ENCODE assay signal across 17 cellular contexts in the genomic region with DNA sequence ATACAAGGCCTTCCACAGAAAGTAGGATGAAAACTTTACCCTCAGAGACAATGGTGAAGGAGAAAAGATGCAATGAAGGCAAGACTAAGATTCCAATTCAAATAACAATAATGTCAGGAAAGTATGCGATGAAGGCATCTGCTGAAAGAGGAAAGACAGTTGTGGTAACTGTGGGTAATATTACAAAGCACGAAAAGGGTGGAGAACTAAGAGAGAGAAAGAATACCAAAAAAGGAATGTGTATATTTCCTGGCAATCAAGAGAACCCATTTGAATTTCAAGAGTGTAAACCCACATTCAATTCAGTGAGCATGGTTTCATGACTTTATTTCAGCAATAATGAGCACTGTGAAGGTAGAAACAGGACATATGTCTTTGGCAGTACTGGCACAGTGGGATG.
A peak's percentile ranks its signal among the peaks of the same experiment; 100 is the strongest.
DNase-seq lines count a peak whose midpoint lies in the region; ATAC-seq and TF ChIP-seq lines count a peak whose summit lies in the region.
"Had no signal": no experiment of that assay in that cellular context is flagged by ENCODE, and none has a peak within 500 bp of the region (broad histone marks: within the 10 kb centered on the region; RNA-seq: fewer than 3 reads in every experiment).

No MANE protein-coding gene starts in this region.

- H3K27me3 Mint-ChIP-seq in activated naive CD8-positive, alpha-beta T cell treated with anti-CD3 and anti-CD28 coated beads, Interleukin-2, amount 10 ng/mL, durations not matched to agents 7 days and 5 days: peaks cover 18% of the 10 kb centered on the region
- peaks cover 10% of the 10 kb centered on the region for H3K27me3 Mint-ChIP-seq in activated naive CD8-positive, alpha-beta T cell treated with anti-CD3 and anti-CD28 coated beads, Interleukin-2, amount 50 U/mL, for 24 hours
- H3K27me3 Mint-ChIP-seq in activated T-helper 1 cell treated with anti-CD3 and anti-CD28 coated beads, Interleukin-12 subunit alpha, Interleukin-12 subunit beta, Interleukin-2, Interleukin-4 antibody, amounts not matched to agents 30 ng/mL and 10 ng/mL and 1 ng/mL, durations not matched to agents 14 hours and 24 hours and 36 hours (ENCODE audit: insufficient read depth): peaks cover 4% of the 10 kb centered on the region
- H3K27me3 Mint-ChIP-seq in immature natural killer cell (ENCODE audit: low read depth in 3 of 3): peaks cover 1 to 16% (median 4%) of the 10 kb centered on the region in 3 donors

- no peaks in the 10 kb centered on the region for H3K36me3 Mint-ChIP-seq in activated naive CD8-positive, alpha-beta T cell treated with anti-CD3 and anti-CD28 coated beads, Interleukin-2, amount 10 ng/mL, durations not matched to agents 7 days and 5 days
- no peaks in the 10 kb centered on the region for H3K36me3 Mint-ChIP-seq in activated naive CD8-positive, alpha-beta T cell treated with anti-CD3 and anti-CD28 coated beads, Interleukin-2, amount 50 U/mL, for 24 hours (ENCODE audit: low read depth)
- H3K36me3 Mint-ChIP-seq in activated T-helper 1 cell treated with anti-CD3 and anti-CD28 coated beads, Interleukin-12 subunit alpha, Interleukin-12 subunit beta, Interleukin-2, Interleukin-4 antibody, amounts not matched to agents 30 ng/mL and 10 ng/mL and 1 ng/mL, durations not matched to agents 14 hours and 24 hours and 36 hours (ENCODE audit: low read depth): peaks cover 1% of the 10 kb centered on the region
- H3K36me3 Mint-ChIP-seq in immature natural killer cell: no peaks in the 10 kb centered on the region
- H3K36me3 Mint-ChIP-seq: activated naive CD4-positive, alpha-beta T cell treated with anti-CD3 and anti-CD28 coated beads, Interleukin-2, amount 50 U/mL, for 72 hours had no signal

- no peak for DNase-seq in activated naive CD8-positive, alpha-beta T cell treated with anti-CD3 and anti-CD28 coated beads, Interleukin-2, amount 10 ng/mL, durations not matched to agents 7 days and 5 days
- DNase-seq in activated naive CD8-positive, alpha-beta T cell treated with anti-CD3 and anti-CD28 coated beads, Interleukin-2, amount 50 U/mL, for 24 hours: no peak
- no peak for DNase-seq in activated T-helper 1 cell treated with anti-CD3 and anti-CD28 coated beads, Interleukin-12 subunit alpha, Interleukin-12 subunit beta, Interleukin-2, Interleukin-4 antibody, amounts not matched to agents 30 ng/mL and 10 ng/mL and 1 ng/mL, durations not matched to agents 14 hours and 24 hours and 36 hours (ENCODE audit: low spot score)
- DNase-seq in immature natural killer cell (no peak), transverse colon (no peak), NCI-H748 treated with DMSO at 0.1 percent for 48 hours (lab: John Stamatoyannopoulos, UW) (no peak)
- DNase-seq: NCI-H187 treated with DMSO at 0.1 percent for 48 hours; NCI-H446; stimulated activated CD4-positive, alpha-beta T cell treated with anti-CD3 and anti-CD28 coated beads, Interleukin-15, amount 100 ng/mL, for 24 hours; T-helper 9 cell had no signal

- H3K36me3 ChIP-seq in transverse colon: no peaks in the 10 kb centered on the region
- H3K36me3 ChIP-seq: esophagus muscularis mucosa, heart left ventricle had no signal

- H3K9me3 Mint-ChIP-seq in activated naive CD8-positive, alpha-beta T cell treated with anti-CD3 and anti-CD28 coated beads, Interleukin-2, amount 10 ng/mL, durations not matched to agents 7 days and 5 days: peaks cover 4% of the 10 kb centered on the region
- peaks cover 4% of the 10 kb centered on the region for H3K9me3 Mint-ChIP-seq in activated naive CD8-positive, alpha-beta T cell treated with anti-CD3 and anti-CD28 coated beads, Interleukin-2, amount 50 U/mL, for 24 hours
- peaks cover 4% of the 10 kb centered on the region for H3K9me3 Mint-ChIP-seq in activated T-helper 1 cell treated with anti-CD3 and anti-CD28 coated beads, Interleukin-12 subunit alpha, Interleukin-12 subunit beta, Interleukin-2, Interleukin-4 antibody, amounts not matched to agents 30 ng/mL and 10 ng/mL and 1 ng/mL, durations not matched to agents 14 hours and 24 hours and 36 hours
- H3K9me3 Mint-ChIP-seq in immature natural killer cell: peaks cover 0 to 7% (median 0%) of the 10 kb centered on the region in 6 donors

- H3K27ac Mint-ChIP-seq in activated naive CD8-positive, alpha-beta T cell treated with anti-CD3 and anti-CD28 coated beads, Interleukin-2, amount 10 ng/mL, durations not matched to agents 7 days and 5 days: no peak overlapping the region
- H3K27ac Mint-ChIP-seq in activated naive CD8-positive, alpha-beta T cell treated with anti-CD3 and anti-CD28 coated beads, Interleukin-2, amount 50 U/mL, for 24 hours: no peak overlapping the region
- peak overlapping the region; percentile 9 for H3K27ac Mint-ChIP-seq in activated T-helper 1 cell treated with anti-CD3 and anti-CD28 coated beads, Interleukin-12 subunit alpha, Interleukin-12 subunit beta, Interleukin-2, Interleukin-4 antibody, amounts not matched to agents 30 ng/mL and 10 ng/mL and 1 ng/mL, durations not matched to agents 14 hours and 24 hours and 36 hours
- peak overlapping the region in 1 of 6 donors; percentile 21 for H3K27ac Mint-ChIP-seq in immature natural killer cell
- H3K27ac Mint-ChIP-seq: stimulated activated naive CD8-positive, alpha-beta T cell treated with anti-CD3 and anti-CD28 coated beads, Interleukin-15, Interleukin-2, amounts not matched to agents 100 ng/mL and 50 ng/mL, for 24 hours had no signal

- no peaks in the 10 kb centered on the region for H3K27me3 ChIP-seq in transverse colon
- H3K27me3 ChIP-seq: esophagus muscularis mucosa, heart left ventricle had no signal

- no peak for TF ChIP-seq EP300 in transverse colon (IDR thresholded peaks at IDR 0.05; ENCODE audit: low read depth)

- POLR2A ChIA-PET in activated naive CD8-positive, alpha-beta T cell treated with anti-CD3 and anti-CD28 coated beads, Interleukin-2, amount 10 ng/mL, durations not matched to agents 7 days and 5 days (lab: Charles Lee): no interaction called here

- WGBS in transverse colon (ENCODE audit: low coverage in 1 of 2), 2 donors: 42 to 43% methylated on average over 2 of the region's 2 CpGs

- H3K4me3 ChIP-seq in transverse colon: no peak overlapping the region
- H3K4me3 ChIP-seq: esophagus muscularis mucosa, heart left ventricle had no signal

- H3K4me1 ChIP-seq in transverse colon: peaks cover 0 to 9% (median under 1%) of the 10 kb centered on the region in 4 donors

- H3K4me1 Mint-ChIP-seq in activated naive CD8-positive, alpha-beta T cell treated with anti-CD3 and anti-CD28 coated beads, Interleukin-2, amount 10 ng/mL, durations not matched to agents 7 days and 5 days: peaks cover 13% of the 10 kb centered on the region
- peaks cover 15% of the 10 kb centered on the region for H3K4me1 Mint-ChIP-seq in activated naive CD8-positive, alpha-beta T cell treated with anti-CD3 and anti-CD28 coated beads, Interleukin-2, amount 50 U/mL, for 24 hours
- H3K4me1 Mint-ChIP-seq in activated T-helper 1 cell treated with anti-CD3 and anti-CD28 coated beads, Interleukin-12 subunit alpha, Interleukin-12 subunit beta, Interleukin-2, Interleukin-4 antibody, amounts not matched to agents 30 ng/mL and 10 ng/mL and 1 ng/mL, durations not matched to agents 14 hours and 24 hours and 36 hours (ENCODE audit: low read depth): peaks cover 23% of the 10 kb centered on the region
- peaks cover 20 to 26% of the 10 kb centered on the region in 2 donors for H3K4me1 Mint-ChIP-seq in immature natural killer cell

- peak overlapping the region; percentile 7 for H3K4me3 Mint-ChIP-seq in activated naive CD8-positive, alpha-beta T cell treated with anti-CD3 and anti-CD28 coated beads, Interleukin-2, amount 10 ng/mL, durations not matched to agents 7 days and 5 days
- no peak overlapping the region for H3K4me3 Mint-ChIP-seq in activated naive CD8-positive, alpha-beta T cell treated with anti-CD3 and anti-CD28 coated beads, Interleukin-2, amount 50 U/mL, for 24 hours
- peak overlapping the region; percentile 38 for H3K4me3 Mint-ChIP-seq in activated T-helper 1 cell treated with anti-CD3 and anti-CD28 coated beads, Interleukin-12 subunit alpha, Interleukin-12 subunit beta, Interleukin-2, Interleukin-4 antibody, amounts not matched to agents 30 ng/mL and 10 ng/mL and 1 ng/mL, durations not matched to agents 14 hours and 24 hours and 36 hours
- H3K4me3 Mint-ChIP-seq in immature natural killer cell: peak overlapping the region; percentile 10 to 48 (median 22)
- H3K4me3 Mint-ChIP-seq: neural crest cell; stimulated activated naive CD8-positive, alpha-beta T cell treated with anti-CD3 and anti-CD28 coated beads, Interleukin-15, Interleukin-2, amounts not matched to agents 100 ng/mL and 50 ng/mL, for 24 hours had no signal

- H3K9me3 ChIP-seq in transverse colon: no peaks in the 10 kb centered on the region
- H3K9me3 ChIP-seq: esophagus muscularis mucosa had no signal

- no peak for ATAC-seq in activated naive CD8-positive, alpha-beta T cell treated with anti-CD3 and anti-CD28 coated beads, Interleukin-2, amount 10 ng/mL, durations not matched to agents 7 days and 5 days (ENCODE audit: low read depth)
- ATAC-seq in activated naive CD8-positive, alpha-beta T cell treated with anti-CD3 and anti-CD28 coated beads, Interleukin-2, amount 50 U/mL, for 24 hours: no peak
- ATAC-seq in GM19035 (IDR thresholded peaks at IDR 0.05; ENCODE audit: unreplicated experiment) (no peak), HG03457 (IDR thresholded peaks at IDR 0.05; ENCODE audit: unreplicated experiment) (no peak)

- no peak for TF ChIP-seq CTCF in transverse colon (IDR thresholded peaks at IDR 0.05)

- in situ Hi-C loops in transverse colon (cut with MboI; ENCODE audit: low pct_ligation_motif_present in 1 of 4, low pct_unique_long_range_greater_than_20kb in 1 of 4, low sequenced_read_pairs in 3 of 4): loop anchor here in 1 of 4 donors (25.0 kb wide), 1 partner anchor 190 kb away; no protein-coding TSS in a partner anchor

- intact Hi-C loops in activated T-helper 1 cell treated with anti-CD3 and anti-CD28 coated beads, Interleukin-12 subunit alpha, Interleukin-12 subunit beta, Interleukin-2, Interleukin-4 antibody, amounts not matched to agents 30 ng/mL and 10 ng/mL and 1 ng/mL, durations not matched to agents 14 hours and 24 hours and 36 hours (cut with micrococcal nuclease): loop anchor here (10.0 kb wide), 1 partner anchor 208 kb away; no protein-coding TSS in a partner anchor
- intact Hi-C loops in transverse colon (cut with DNase I; ENCODE audit: low total_unique reads): no loop called here

- H3K27ac ChIP-seq in transverse colon: peak overlapping the region in 3 of 4 donors; percentile 6 to 27 (median 11)

- no peak for TF ChIP-seq POLR2A in transverse colon (IDR thresholded peaks at IDR 0.05)
